Comparison of ENCODE assay signal across 2 cellular contexts in the genomic region with DNA sequence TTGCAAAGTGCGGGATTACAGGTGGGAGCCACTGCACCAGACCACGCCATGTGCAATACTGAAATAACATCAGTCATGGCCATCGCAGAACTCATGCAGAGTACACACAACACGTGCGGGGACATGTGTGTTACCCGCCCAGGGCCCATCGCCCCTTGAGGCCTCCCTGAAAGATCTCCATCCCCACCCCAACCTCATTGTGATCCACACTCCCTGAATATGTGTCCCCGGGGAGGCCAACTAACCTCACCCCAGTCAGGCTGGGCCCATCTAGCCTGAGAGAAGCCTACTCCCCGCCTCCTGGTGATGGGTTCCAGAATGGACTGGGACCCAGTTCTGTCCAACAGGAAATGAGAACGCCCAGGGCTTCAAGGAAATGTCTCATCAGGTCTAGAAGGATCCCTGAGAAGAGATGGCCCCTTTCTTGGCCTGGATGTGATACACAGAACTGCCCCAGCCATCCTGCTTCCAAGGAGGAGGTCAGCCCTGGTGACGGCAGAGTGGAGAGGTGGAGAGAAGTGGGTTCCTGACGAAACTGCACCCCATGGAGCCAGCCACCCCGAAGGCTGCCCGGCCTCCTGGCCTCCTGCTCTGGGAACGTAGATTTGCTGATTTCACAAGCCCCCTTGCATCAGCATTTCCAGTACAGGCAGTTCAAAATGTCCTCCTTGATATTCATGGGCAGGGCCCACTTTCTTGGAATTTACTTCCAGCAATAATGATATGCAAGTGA.
TF ChIP-seq lines count a peak whose summit lies in the region.

No MANE protein-coding gene starts in this region.

TF ChIP-seq in GM23338, 12 proteins besides CTCF, POLR2A, EP300 and RAD21 (continues in another document):
- TF ChIP-seq NANOG (IDR thresholded peaks at IDR 0.05; ENCODE audit: borderline replicate concordance) (no peak), EZH2 (IDR thresholded peaks at IDR 0.05; ENCODE audit: low read depth, unreplicated experiment) (no peak), POLR2AphosphoS5 (IDR thresholded peaks at IDR 0.05; ENCODE audit: low read depth) (no peak), ZNF462 (CRISPR knock-in tag; IDR thresholded peaks at IDR 0.05) (no peak), JUNB (IDR thresholded peaks at IDR 0.05; ENCODE audit: unreplicated experiment) (no peak), STAT1 (IDR thresholded peaks at IDR 0.05; ENCODE audit: unreplicated experiment) (no peak)
- TF ChIP-seq, protein P1, sequence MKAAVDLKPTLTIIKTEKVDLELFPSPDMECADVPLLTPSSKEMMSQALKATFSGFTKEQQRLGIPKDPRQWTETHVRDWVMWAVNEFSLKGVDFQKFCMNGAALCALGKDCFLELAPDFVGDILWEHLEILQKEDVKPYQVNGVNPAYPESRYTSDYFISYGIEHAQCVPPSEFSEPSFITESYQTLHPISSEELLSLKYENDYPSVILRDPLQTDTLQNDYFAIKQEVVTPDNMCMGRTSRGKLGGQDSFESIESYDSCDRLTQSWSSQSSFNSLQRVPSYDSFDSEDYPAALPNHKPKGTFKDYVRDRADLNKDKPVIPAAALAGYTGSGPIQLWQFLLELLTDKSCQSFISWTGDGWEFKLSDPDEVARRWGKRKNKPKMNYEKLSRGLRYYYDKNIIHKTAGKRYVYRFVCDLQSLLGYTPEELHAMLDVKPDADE (IDR thresholded peaks at IDR 0.05): no peak
- TF ChIP-seq, protein P2, sequence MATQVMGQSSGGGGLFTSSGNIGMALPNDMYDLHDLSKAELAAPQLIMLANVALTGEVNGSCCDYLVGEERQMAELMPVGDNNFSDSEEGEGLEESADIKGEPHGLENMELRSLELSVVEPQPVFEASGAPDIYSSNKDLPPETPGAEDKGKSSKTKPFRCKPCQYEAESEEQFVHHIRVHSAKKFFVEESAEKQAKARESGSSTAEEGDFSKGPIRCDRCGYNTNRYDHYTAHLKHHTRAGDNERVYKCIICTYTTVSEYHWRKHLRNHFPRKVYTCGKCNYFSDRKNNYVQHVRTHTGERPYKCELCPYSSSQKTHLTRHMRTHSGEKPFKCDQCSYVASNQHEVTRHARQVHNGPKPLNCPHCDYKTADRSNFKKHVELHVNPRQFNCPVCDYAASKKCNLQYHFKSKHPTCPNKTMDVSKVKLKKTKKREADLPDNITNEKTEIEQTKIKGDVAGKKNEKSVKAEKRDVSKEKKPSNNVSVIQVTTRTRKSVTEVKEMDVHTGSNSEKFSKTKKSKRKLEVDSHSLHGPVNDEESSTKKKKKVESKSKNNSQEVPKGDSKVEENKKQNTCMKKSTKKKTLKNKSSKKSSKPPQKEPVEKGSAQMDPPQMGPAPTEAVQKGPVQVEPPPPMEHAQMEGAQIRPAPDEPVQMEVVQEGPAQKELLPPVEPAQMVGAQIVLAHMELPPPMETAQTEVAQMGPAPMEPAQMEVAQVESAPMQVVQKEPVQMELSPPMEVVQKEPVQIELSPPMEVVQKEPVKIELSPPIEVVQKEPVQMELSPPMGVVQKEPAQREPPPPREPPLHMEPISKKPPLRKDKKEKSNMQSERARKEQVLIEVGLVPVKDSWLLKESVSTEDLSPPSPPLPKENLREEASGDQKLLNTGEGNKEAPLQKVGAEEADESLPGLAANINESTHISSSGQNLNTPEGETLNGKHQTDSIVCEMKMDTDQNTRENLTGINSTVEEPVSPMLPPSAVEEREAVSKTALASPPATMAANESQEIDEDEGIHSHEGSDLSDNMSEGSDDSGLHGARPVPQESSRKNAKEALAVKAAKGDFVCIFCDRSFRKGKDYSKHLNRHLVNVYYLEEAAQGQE (IDR thresholded peaks at IDR 0.05; ENCODE audit: unreplicated experiment): no peak

TF ChIP-seq in HepG2, 621 proteins besides CTCF, POLR2A, EP300 and RAD21:
- TF ChIP-seq AKAP8 (CRISPR knock-in tag; IDR thresholded peaks at IDR 0.05) (no peak), MNT (IDR thresholded peaks at IDR 0.05) (0 out of 2 replicates have a peak, but pooled peaks have one; percentile 16)
